Comparison of ENCODE assay signal across 8 cellular contexts in the genomic region with DNA sequence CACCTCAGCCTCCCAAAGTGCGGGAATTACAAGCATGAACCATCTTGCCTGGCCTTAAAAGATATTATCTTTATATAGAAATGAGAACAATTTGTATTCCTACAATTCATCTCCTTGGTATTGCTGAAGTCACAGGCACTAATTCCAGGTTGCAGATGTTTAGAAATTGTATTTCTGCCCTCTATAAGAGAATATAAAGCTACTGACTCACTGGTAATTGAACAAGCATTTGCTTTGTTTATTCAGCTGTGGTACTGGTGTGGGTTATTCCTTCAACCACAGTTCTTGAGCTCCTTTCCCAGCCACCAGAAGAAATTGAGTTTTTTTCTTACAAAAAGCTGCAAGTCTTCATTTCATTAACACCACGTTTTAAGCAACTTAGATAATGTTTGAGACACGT. TPM values are rescaled to one million over a fixed set of nuclear protein-coding genes. Genes with fewer than 3 reads are reported as not detected.
DNase-seq lines count a peak whose midpoint lies in the region; TF ChIP-seq lines count a peak whose summit lies in the region.
"Had no signal": no experiment of that assay in that cellular context is flagged by ENCODE, and none has a peak within 500 bp of the region (broad histone marks: within the 10 kb centered on the region; RNA-seq: fewer than 3 reads in every experiment).

No MANE protein-coding gene starts in this region.

- no peak for TF ChIP-seq CTCF in Loucy (conservative IDR thresholded peaks at IDR 0.05; ENCODE audit: low read length)
- no peak for TF ChIP-seq CTCF in choroid plexus epithelial cell (conservative IDR thresholded peaks at IDR 0.05; ENCODE audit: low read depth, low read length)
- TF ChIP-seq CTCF in osteoblast (IDR thresholded peaks at IDR 0.05; ENCODE audit: extremely low read depth, low read depth, low read length), result no peak
- no peak for TF ChIP-seq CTCF in MM.1S (IDR thresholded peaks at IDR 0.05; ENCODE audit: low read length)
- no peak for TF ChIP-seq CTCF in GM10266 (IDR thresholded peaks at IDR 0.05; ENCODE audit: control insufficient read depth, insufficient read depth, low read depth, missing control alignments)

- H3K9me2 ChIP-seq in Loucy (replicated peaks; ENCODE audit: low read depth, low read length), result no peaks in the 10 kb centered on the region
- no peaks in the 10 kb centered on the region for H3K9me2 ChIP-seq in MM.1S (replicated peaks; ENCODE audit: insufficient read depth, low read length)

- H3K4me1 ChIP-seq in Loucy (ENCODE audit: insufficient read depth, low read length, poor library complexity, severe bottlenecking) (peaks cover 43% of the 10 kb centered on the region), osteoblast (ENCODE audit: insufficient read depth, low read length) (peaks cover 17% of the 10 kb centered on the region), MM.1S (ENCODE audit: low read length) (peaks cover 5% of the 10 kb centered on the region; the same call in 1 of the 2 replicates)
- H3K4me1 ChIP-seq: right lobe of liver had no signal

- H3K9ac ChIP-seq in Loucy (ENCODE audit: low read depth, low read length, poor library complexity, severe bottlenecking) (peak overlapping the region; percentile 57), MM.1S (ENCODE audit: low read length) (no peak overlapping the region)

- H3K27me3 ChIP-seq in Loucy (ENCODE audit: insufficient read depth, low read length, poor library complexity, severe bottlenecking), result no peaks in the 10 kb centered on the region
- peaks cover 19% of the 10 kb centered on the region for H3K27me3 ChIP-seq in osteoblast (ENCODE audit: insufficient read depth, low read length)
- no peaks in the 10 kb centered on the region for H3K27me3 ChIP-seq in MM.1S (replicated peaks; ENCODE audit: insufficient read depth, low read length)
- H3K27me3 ChIP-seq: right lobe of liver had no signal

- H4K20me1 ChIP-seq in Loucy (ENCODE audit: insufficient read depth, low read length, poor library complexity, severe bottlenecking) (no peaks in the 10 kb centered on the region), osteoblast (ENCODE audit: insufficient read depth, low read length) (no peaks in the 10 kb centered on the region), MM.1S (ENCODE audit: insufficient read depth, low read length) (no peaks in the 10 kb centered on the region)

- peak overlapping the region; percentile 69 for H3K4me3 ChIP-seq in Loucy (ENCODE audit: low read length, poor library complexity, severe bottlenecking)
- H3K4me3 ChIP-seq in choroid plexus epithelial cell (ENCODE audit: low read depth, low read length), result no peak overlapping the region
- H3K4me3 ChIP-seq in osteoblast (ENCODE audit: insufficient read depth, low read length), result no peak overlapping the region
- H3K4me3 ChIP-seq in MM.1S (ENCODE audit: low read length), result no peak overlapping the region
- H3K4me3 ChIP-seq: right lobe of liver had no signal

- H3K36me3 ChIP-seq in Loucy (ENCODE audit: insufficient read depth, low read length) (no peaks in the 10 kb centered on the region), osteoblast (ENCODE audit: insufficient read depth, low read length) (no peaks in the 10 kb centered on the region), MM.1S (replicated peaks; ENCODE audit: insufficient read depth, low read length) (no peaks in the 10 kb centered on the region)
- H3K36me3 ChIP-seq: right lobe of liver had no signal

- H3K79me2 ChIP-seq in Loucy (ENCODE audit: insufficient read depth, low read length) (no peaks in the 10 kb centered on the region), osteoblast (ENCODE audit: insufficient read depth, low read length) (no peaks in the 10 kb centered on the region), MM.1S (ENCODE audit: low read length) (no peaks in the 10 kb centered on the region)

- H2AFZ ChIP-seq in Loucy (ENCODE audit: low read length), result no peak overlapping the region
- no peak overlapping the region for H2AFZ ChIP-seq in osteoblast (ENCODE audit: low read length)
- no peak overlapping the region for H2AFZ ChIP-seq in MM.1S (ENCODE audit: low read length)

- peak; percentile 83 for DNase-seq in DMS53 (lab: John Stamatoyannopoulos, UW)
- peak; percentile 76 for DNase-seq in choroid plexus epithelial cell (ENCODE audit: low read depth)
- DNase-seq in osteoblast (ENCODE audit: insufficient read length, low spot score, missing footprints), result peak; percentile 88
- DNase-seq in MM.1S, result no peak
- no peak for DNase-seq in NCI-H1694 treated with DMSO at 0.1 percent for 48 hours (lab: John Stamatoyannopoulos, UW)
- no peak for DNase-seq in GM10266 (ENCODE audit: extremely low spot score)
- DNase-seq: right lobe of liver had no signal

- peak overlapping the region; percentile 60 for H3K4me2 ChIP-seq in Loucy (ENCODE audit: low read depth, low read length, poor library complexity, severe bottlenecking)
- peak overlapping the region; percentile 52 for H3K4me2 ChIP-seq in osteoblast (ENCODE audit: insufficient read depth, low read length)
- H3K4me2 ChIP-seq in MM.1S (ENCODE audit: low read depth, low read length), result no peak overlapping the region

- H3F3A ChIP-seq in Loucy (ENCODE audit: low read depth), result peaks cover 5% of the 10 kb centered on the region; the same call in 1 of the 2 replicates
- peaks cover 4% of the 10 kb centered on the region; the same call in 1 of the 2 replicates for H3F3A ChIP-seq in MM.1S (ENCODE audit: insufficient read depth, low read length)

- no peaks in the 10 kb centered on the region for H3K9me3 ChIP-seq in Loucy (ENCODE audit: insufficient read depth, low read depth, low read length)
- H3K9me3 ChIP-seq in osteoblast (ENCODE audit: low read depth, low read length), result no peaks in the 10 kb centered on the region
- H3K9me3 ChIP-seq in MM.1S (replicated peaks; ENCODE audit: insufficient read depth, low read length), result no peaks in the 10 kb centered on the region
- H3K9me3 ChIP-seq: right lobe of liver had no signal

- H3K27ac ChIP-seq in osteoblast (ENCODE audit: low read depth, low read length) (no peak overlapping the region), MM.1S (ENCODE audit: low read length) (no peak overlapping the region)
- H3K27ac ChIP-seq: right lobe of liver had no signal

RNA-seq across cellular contexts. Expression of gene MPP7, which starts 29.0 kb away (rescaled TPM):
- total RNA-seq in osteoblast, result 1.5 and 2.2 TPM in 2 replicates

Comparison
In these comparisons a context has a peak if more than half of its experiments do, and no peak if none do; other contexts are left out.
1. DNase-seq: peak in DMS53 (single experiment), choroid plexus epithelial cell (single experiment) and osteoblast (single experiment); none in MM.1S (single experiment), NCI-H1694 treated with DMSO at 0.1 percent for 48 hours (single experiment) and GM10266 (single experiment).